ENCODE assay signal across 8 cellular contexts in the genomic region with DNA sequence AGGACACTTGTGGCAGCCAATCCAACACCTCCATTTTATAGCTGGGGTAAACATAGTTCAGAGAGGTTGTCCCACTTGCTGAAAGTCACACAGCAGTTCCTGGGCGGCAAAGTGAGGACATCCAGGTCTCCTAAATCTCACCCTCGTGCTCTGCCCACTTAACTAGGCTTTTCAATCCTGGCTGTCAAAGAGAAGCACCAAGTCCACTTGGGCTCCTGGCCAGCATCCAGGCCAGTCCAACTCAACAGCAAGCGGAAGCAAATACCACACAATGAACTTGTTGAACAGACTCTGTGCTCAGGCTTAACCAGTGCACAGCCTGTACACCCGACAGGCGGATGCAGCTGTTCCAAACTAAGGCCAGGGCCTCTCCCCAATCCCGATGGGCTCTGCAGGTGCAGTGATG.
A peak's percentile ranks its signal among the peaks of the same experiment; 100 is the strongest.
DNase-seq lines count a peak whose midpoint lies in the region; ATAC-seq and TF ChIP-seq lines count a peak whose summit lies in the region.
"Not testable (repeated sequence)": the region's sequence is repeated elsewhere in the genome, so short reads cannot be mapped to it uniquely, and the experiment has no call there.

No MANE protein-coding gene starts in this region.

- ATAC-seq in DND-41 (ENCODE audit: insufficient read depth, low read depth); activated CD8-positive, alpha-beta T cell treated with anti-CD3 and anti-CD28 coated beads, Interleukin-2, amount 10 ng/mL, durations not matched to agents 7 days and 5 days: not testable (repeated sequence)
- peak; percentile 67 for ATAC-seq in left lobe of liver
- ATAC-seq in upper lobe of right lung = peak; percentile 63

- H4K20me1 ChIP-seq in DND-41 (ENCODE audit: insufficient read depth, low read length) = peaks cover 42% of the 10 kb centered on the region; the same call in 1 of the 2 replicates

- not testable (repeated sequence) for H3K27me3 Mint-ChIP-seq in activated CD8-positive, alpha-beta T cell treated with anti-CD3 and anti-CD28 coated beads, Interleukin-2, amount 10 ng/mL, durations not matched to agents 7 days and 5 days (ENCODE audit: low read depth); activated naive CD8-positive, alpha-beta T cell treated with anti-CD3 and anti-CD28 coated beads for 36 hours; nephron (ENCODE audit: low read depth)

- intact Hi-C loops in esophagus muscularis mucosa (cut with DNase I); upper lobe of right lung (cut with DNase I): not testable (repeated sequence)

- peaks cover 50% of the 10 kb centered on the region for H3K4me1 ChIP-seq in DND-41 (ENCODE audit: insufficient read depth, low read length)
- H3K4me1 ChIP-seq in SJCRH30 = peaks cover 30% of the 10 kb centered on the region
- peaks cover 29 to 66% (median 64%) of the 10 kb centered on the region in 4 donors for H3K4me1 ChIP-seq in esophagus muscularis mucosa
- not testable (repeated sequence) for H3K4me1 ChIP-seq in upper lobe of right lung

- peaks cover 33% of the 10 kb centered on the region for H3K36me3 Mint-ChIP-seq in activated CD8-positive, alpha-beta T cell treated with anti-CD3 and anti-CD28 coated beads, Interleukin-2, amount 10 ng/mL, durations not matched to agents 7 days and 5 days (ENCODE audit: low read depth)
- peaks cover 28% of the 10 kb centered on the region for H3K36me3 Mint-ChIP-seq in activated naive CD8-positive, alpha-beta T cell treated with anti-CD3 and anti-CD28 coated beads for 36 hours
- not testable (repeated sequence) for H3K36me3 Mint-ChIP-seq in nephron (ENCODE audit: low read depth)

- not testable (repeated sequence) for H3K4me3 Mint-ChIP-seq in activated CD8-positive, alpha-beta T cell treated with anti-CD3 and anti-CD28 coated beads, Interleukin-2, amount 10 ng/mL, durations not matched to agents 7 days and 5 days; activated naive CD8-positive, alpha-beta T cell treated with anti-CD3 and anti-CD28 coated beads for 36 hours
- H3K4me3 Mint-ChIP-seq in nephron = peak overlapping the region in 1 of 3 experiments; percentile 24

- not testable (repeated sequence) for TF ChIP-seq EP300 in esophagus muscularis mucosa (IDR thresholded peaks at IDR 0.05)

- TF ChIP-seq POLR2A in esophagus muscularis mucosa (IDR thresholded peaks at IDR 0.05; ENCODE audit: low read depth) = not testable (repeated sequence)

- TF ChIP-seq CTCF in DND-41 (IDR thresholded peaks at IDR 0.05; ENCODE audit: borderline replicate concordance, extremely low read depth, low read length, poor library complexity, severe bottlenecking); esophagus muscularis mucosa (IDR thresholded peaks at IDR 0.05); nephron (IDR thresholded peaks at IDR 0.05; ENCODE audit: unreplicated experiment in 3 of 3); upper lobe of right lung (IDR thresholded peaks at IDR 0.05): not testable (repeated sequence)

- not testable (repeated sequence) for DNase-seq in DND-41; activated CD8-positive, alpha-beta T cell treated with anti-CD3 and anti-CD28 coated beads, Interleukin-2, amount 10 ng/mL, durations not matched to agents 7 days and 5 days; activated naive CD8-positive, alpha-beta T cell treated with anti-CD3 and anti-CD28 coated beads for 36 hours; left lobe of liver (ENCODE audit: low spot score); upper lobe of right lung
- DNase-seq in SJCRH30 (peak; percentile 53 to 69), esophagus muscularis mucosa (ENCODE audit: extremely low spot score) (peak; percentile 57)

- H3K79me2 ChIP-seq in DND-41 (ENCODE audit: insufficient read depth, low read length) = peaks cover 87% of the 10 kb centered on the region

- peaks cover 64% of the 10 kb centered on the region for H3K4me1 Mint-ChIP-seq in activated CD8-positive, alpha-beta T cell treated with anti-CD3 and anti-CD28 coated beads, Interleukin-2, amount 10 ng/mL, durations not matched to agents 7 days and 5 days (ENCODE audit: low read depth)
- H3K4me1 Mint-ChIP-seq in activated naive CD8-positive, alpha-beta T cell treated with anti-CD3 and anti-CD28 coated beads for 36 hours = peaks cover 51% of the 10 kb centered on the region
- H3K4me1 Mint-ChIP-seq in nephron = peaks cover 49% of the 10 kb centered on the region

- H3K27ac ChIP-seq in DND-41 (ENCODE audit: low read length); upper lobe of right lung: not testable (repeated sequence)
- peak overlapping the region; percentile 49; the same call in 1 of the 2 replicates for H3K27ac ChIP-seq in SJCRH30
- H3K27ac ChIP-seq in esophagus muscularis mucosa (replicated peaks in 1 of 4) = peak overlapping the region; percentile 19 to 78 (median 68)

- H3K27ac Mint-ChIP-seq in activated CD8-positive, alpha-beta T cell treated with anti-CD3 and anti-CD28 coated beads, Interleukin-2, amount 10 ng/mL, durations not matched to agents 7 days and 5 days = peak overlapping the region; percentile 84
- H3K27ac Mint-ChIP-seq in activated naive CD8-positive, alpha-beta T cell treated with anti-CD3 and anti-CD28 coated beads for 36 hours = peak overlapping the region; percentile 94
- peak overlapping the region in 2 of 3 experiments; percentile 59 to 75 for H3K27ac Mint-ChIP-seq in nephron

- H3K4me3 ChIP-seq in DND-41 (ENCODE audit: low read depth in 1 of 2, low read length in 2 of 2); SJCRH30; esophagus muscularis mucosa; upper lobe of right lung: not testable (repeated sequence)

- CTCF ChIA-PET in activated CD8-positive, alpha-beta T cell treated with anti-CD3 and anti-CD28 coated beads, Interleukin-2, amount 10 ng/mL, durations not matched to agents 7 days and 5 days (lab: Charles Lee) = not testable (repeated sequence)

- H3K4me2 ChIP-seq in DND-41 (ENCODE audit: insufficient read depth, low read length) = peak overlapping the region; percentile 77; the same call in 1 of the 2 replicates

- not testable (repeated sequence) for H3K27me3 ChIP-seq in DND-41 (ENCODE audit: insufficient read depth, low read length, poor library complexity); SJCRH30; esophagus muscularis mucosa; upper lobe of right lung

- H2AFZ ChIP-seq in DND-41 (ENCODE audit: low read depth, low read length) = not testable (repeated sequence)

- not testable (repeated sequence) for H3K9me3 ChIP-seq in DND-41 (ENCODE audit: insufficient read depth, low read length, severe bottlenecking); SJCRH30 (replicated peaks); esophagus muscularis mucosa; upper lobe of right lung

- H3K9me3 Mint-ChIP-seq in activated CD8-positive, alpha-beta T cell treated with anti-CD3 and anti-CD28 coated beads, Interleukin-2, amount 10 ng/mL, durations not matched to agents 7 days and 5 days (ENCODE audit: insufficient read depth); activated naive CD8-positive, alpha-beta T cell treated with anti-CD3 and anti-CD28 coated beads for 36 hours; nephron: not testable (repeated sequence)

- peaks cover 17% of the 10 kb centered on the region for H3K36me3 ChIP-seq in DND-41 (ENCODE audit: insufficient read depth, low read length)
- not testable (repeated sequence) for H3K36me3 ChIP-seq in SJCRH30, esophagus muscularis mucosa, upper lobe of right lung

- H3K9ac ChIP-seq in DND-41 (ENCODE audit: low read depth, low read length) = not testable (repeated sequence)

- 80% methylated on average over 1 of the region's 6 CpGs for WGBS in esophagus muscularis mucosa

- POLR2A ChIA-PET in activated CD8-positive, alpha-beta T cell treated with anti-CD3 and anti-CD28 coated beads, Interleukin-2, amount 10 ng/mL, durations not matched to agents 7 days and 5 days (lab: Charles Lee) = not testable (repeated sequence)
